8 cellular contexts compared by ENCODE assay signal in genomic region chr11:19881185-19881584, GRCh38.
"Had no signal": no experiment of that assay in that cellular context is flagged by ENCODE, and none has a peak within 500 bp of the region (broad histone marks: within the 10 kb centered on the region; RNA-seq: fewer than 3 reads in every experiment).

No MANE protein-coding gene starts in this region.

- ATAC-seq: HCT116 had no signal

- H3K27ac ChIP-seq: GM23248, HL-60 had no signal

- H3K36me3 ChIP-seq: HAP-1 had no signal

- H3K9me3 ChIP-seq: HAP-1 had no signal

- H3K4me1 ChIP-seq: HAP-1 had no signal

- DNase-seq: GM23248, GOT3, H7, HFFc6, IMR-90 had no signal

- H3K4me3 ChIP-seq: GM23248, HAP-1 had no signal

- H3K9ac ChIP-seq: GM23248 had no signal

- H2AFZ ChIP-seq: GM23248 had no signal
